In genomic region chr12:2311001-2311778, GRCh38 we compare ENCODE assay signal across 15 cellular contexts.
DNase-seq lines count a peak whose midpoint lies in the region; ATAC-seq and TF ChIP-seq lines count a peak whose summit lies in the region.
"Had no signal": no experiment of that assay in that cellular context is flagged by ENCODE, and none has a peak within 500 bp of the region (broad histone marks: within the 10 kb centered on the region; RNA-seq: fewer than 3 reads in every experiment).

No MANE protein-coding gene starts in this region.

- no peak for TF ChIP-seq CTCF in foreskin fibroblast (IDR thresholded peaks at IDR 0.05; ENCODE audit: low read depth, low read length)

- peak overlapping the region in 1 of 2 donors; percentile 32 for H3K4me3 ChIP-seq in foreskin fibroblast (ENCODE audit: low read depth in 1 of 2, low read length in 2 of 2)
- H3K4me3 ChIP-seq: prostate gland had no signal

- DNase-seq in GM03348 (ENCODE audit: low spot score) (peak; percentile 85), amniotic stem cell (lab: John Stamatoyannopoulos, UW) (peak; percentile 46), foreskin fibroblast (peak; percentile 88 to 92), stromal cell of bone marrow (ENCODE audit: low read depth) (peak; percentile 66)
- no peak for DNase-seq in activated CD4-positive, CD25-positive, alpha-beta regulatory T cell treated with anti-CD3 and anti-CD28 coated beads, Interleukin-2, amount 50 U/mL, for 72 hours
- DNase-seq: activated naive CD4-positive, alpha-beta T cell treated with anti-CD3 and anti-CD28 coated beads for 36 hours; Caco-2; immature natural killer cell; NCI-H2171 treated with DMSO at 0.1 percent for 48 hours; stimulated activated CD4-positive, alpha-beta T cell treated with anti-CD3 and anti-CD28 coated beads, Interleukin-2, amount 100 ng/mL, for 48 hours; WERI-Rb-1 had no signal

- ATAC-seq in GM18511 (IDR thresholded peaks at IDR 0.05; ENCODE audit: unreplicated experiment) (no peak), GM21619 (IDR thresholded peaks at IDR 0.05; ENCODE audit: unreplicated experiment) (no peak)
- ATAC-seq: esophagus mucosa had no signal
